Comparison of ENCODE assay signal across 8 cellular contexts in the genomic region with DNA sequence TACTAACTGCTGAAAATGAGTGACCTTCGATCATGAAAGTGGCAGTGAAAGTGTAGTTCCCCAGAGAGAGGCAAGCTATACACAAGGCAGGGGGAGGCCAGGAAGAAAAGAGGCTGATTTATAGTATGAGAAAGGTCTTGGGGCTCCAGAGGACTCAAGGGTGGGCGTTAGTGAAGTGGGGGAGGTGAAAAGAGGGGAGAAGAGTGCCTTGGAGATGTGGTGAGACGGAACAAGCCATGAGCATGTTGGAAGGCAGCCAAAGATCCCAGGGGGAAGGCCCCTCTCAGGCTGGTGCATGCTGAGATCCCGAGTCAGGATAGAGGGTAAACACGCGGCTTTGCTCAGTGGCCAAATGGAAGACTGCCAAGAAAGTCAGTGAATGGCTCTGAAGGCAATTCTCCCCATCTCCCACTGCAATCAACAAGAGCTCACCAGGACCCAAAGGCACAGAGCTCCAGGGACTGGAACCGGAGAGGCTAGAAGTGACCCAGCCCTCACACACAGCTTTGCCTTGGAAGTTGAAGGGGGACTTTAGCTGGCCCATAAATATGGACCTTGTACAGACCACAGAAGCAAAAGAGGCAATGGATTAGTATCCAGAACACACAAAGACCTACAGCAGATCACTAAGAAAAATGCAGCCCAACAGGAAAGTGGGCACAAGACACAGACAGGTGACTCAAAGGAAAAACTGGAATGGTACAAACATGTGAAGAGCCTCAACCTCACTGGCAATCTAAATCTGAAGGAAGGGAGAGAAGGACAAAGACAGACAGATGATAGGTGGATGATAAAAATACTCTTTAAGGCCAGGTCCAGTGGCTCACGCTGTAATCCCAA. TPM values are rescaled to one million over a fixed set of nuclear protein-coding genes. Genes with fewer than 3 reads are reported as not detected.
DNase-seq lines count a peak whose midpoint lies in the region; ATAC-seq, FAIRE-seq and TF ChIP-seq lines count a peak whose summit lies in the region.

No MANE protein-coding gene starts in this region.

- H3K9me3 ChIP-seq in osteoblast (ENCODE audit: low read depth, low read length) (no peaks in the 10 kb centered on the region), WERI-Rb-1 (ENCODE audit: severe bottlenecking) (no peaks in the 10 kb centered on the region)

- ATAC-seq in GM18520 (IDR thresholded peaks at IDR 0.05; ENCODE audit: unreplicated experiment) = no peak

- TF ChIP-seq POLR2A in lower leg skin (IDR thresholded peaks at IDR 0.05) = no peak

- FAIRE-seq in bronchial epithelial cell (lab: Jason Lieb, UNC) = no peak

- peak overlapping the region; percentile 21 for H3K4me2 ChIP-seq in osteoblast (ENCODE audit: insufficient read depth, low read length)

- no peak overlapping the region for H2AFZ ChIP-seq in osteoblast (ENCODE audit: low read length)

- intact Hi-C loops in lower leg skin (cut with DNase I; ENCODE audit: low total_unique reads) = no loop called here

- no peaks in the 10 kb centered on the region for H3K79me2 ChIP-seq in osteoblast (ENCODE audit: insufficient read depth, low read length)

- TF ChIP-seq CTCF in bronchial epithelial cell (IDR thresholded peaks at IDR 0.05; ENCODE audit: insufficient read depth, low read length, severe bottlenecking) (no peak), osteoblast (IDR thresholded peaks at IDR 0.05; ENCODE audit: extremely low read depth, low read depth, low read length) (no peak), WERI-Rb-1 (IDR thresholded peaks at IDR 0.05; ENCODE audit: low read depth, low read length) (no peak), lower leg skin (IDR thresholded peaks at IDR 0.05) (no peak)

- H3K27ac ChIP-seq in osteoblast (ENCODE audit: low read depth, low read length) = no peak overlapping the region
- H3K27ac ChIP-seq in WERI-Rb-1 = no peak overlapping the region

- H3K27me3 ChIP-seq in bronchial epithelial cell (ENCODE audit: control insufficient read depth, insufficient read depth, low read length) = no peaks in the 10 kb centered on the region
- no peaks in the 10 kb centered on the region for H3K27me3 ChIP-seq in osteoblast (ENCODE audit: insufficient read depth, low read length)
- no peaks in the 10 kb centered on the region for H3K27me3 ChIP-seq in WERI-Rb-1 (ENCODE audit: insufficient read depth, low read depth, severe bottlenecking)

- H3K4me3 ChIP-seq in bronchial epithelial cell (ENCODE audit: low read depth, low read length) = no peak overlapping the region
- H3K4me3 ChIP-seq in osteoblast (ENCODE audit: insufficient read depth, low read length) = no peak overlapping the region
- no peak overlapping the region for H3K4me3 ChIP-seq in WERI-Rb-1 (ENCODE audit: low read depth, low read length)
- no peak overlapping the region for H3K4me3 ChIP-seq in lower leg skin (ENCODE audit: low read depth, poor library complexity, severe bottlenecking)

- no peaks in the 10 kb centered on the region for H4K20me1 ChIP-seq in osteoblast (ENCODE audit: insufficient read depth, low read length)

- H3K36me3 ChIP-seq in bronchial epithelial cell (ENCODE audit: control insufficient read depth, insufficient read depth, low read length) (no peaks in the 10 kb centered on the region), osteoblast (ENCODE audit: insufficient read depth, low read length) (no peaks in the 10 kb centered on the region), WERI-Rb-1 (no peaks in the 10 kb centered on the region)

- whole genome bisulfite sequencing in lower leg skin, 2 donors = 40 to 41% methylated on average over 8 of the region's 8 CpGs

- H3K4me1 ChIP-seq in osteoblast (ENCODE audit: insufficient read depth, low read length) = peaks cover 32% of the 10 kb centered on the region

- DNase-seq in EH (ENCODE audit: low read depth) (peak; percentile 83), NCI-H2196 treated with DMSO at 0.1 percent for 48 hours (lab: John Stamatoyannopoulos, UW; ENCODE audit: unreplicated experiment) (peak; percentile 85), bronchial epithelial cell (ENCODE audit: low read depth) (peak; percentile 96), osteoblast (ENCODE audit: insufficient read length, low spot score, missing footprints) (no peak), WERI-Rb-1 (no peak), lower leg skin (ENCODE audit: low spot score in 2 of 2) (no peak)
- DNase-seq in activated naive CD4-positive, alpha-beta T cell treated with Interleukin-2 at 50 U/mL for 16 hours = no peak

RNA-seq across cellular contexts. Expression of a gene that starts 49.6 kb away (rescaled TPM):
- total RNA-seq in bronchial epithelial cell = 5.8 and 6.6 TPM in 2 replicates
- 1.8 and 2.1 TPM in 2 replicates for total RNA-seq in osteoblast
- under 1 TPM in 2 of 4 donors, not detected in 2; 0.39 to 0.97 TPM for total RNA-seq in lower leg skin

RNA-seq across cellular contexts. Expression of a gene that starts 49.6 kb away (rescaled TPM):
- total RNA-seq in bronchial epithelial cell (25.3 and 31.1 TPM in 2 replicates), osteoblast (17.4 TPM in 2 replicates), lower leg skin (10 to 100 TPM; 15.4 to 22.2 (median 19.5) TPM)

Comparison
In these comparisons a context has a peak if more than half of its experiments do, and no peak if none do; other contexts are left out.
1. DNase-seq: peak in EH (single experiment), NCI-H2196 treated with DMSO at 0.1 percent for 48 hours (single experiment) and bronchial epithelial cell (single experiment); none in osteoblast (single experiment), WERI-Rb-1 (single experiment), activated naive CD4-positive, alpha-beta T cell treated with Interleukin-2 at 50 U/mL for 16 hours (single experiment) and lower leg skin (0 of 2).